In genomic region chr6:1917628-1918371, GRCh38 we compare ENCODE assay signal across 8 cellular contexts.
DNase-seq lines count a peak whose midpoint lies in the region; ATAC-seq and TF ChIP-seq lines count a peak whose summit lies in the region.

No MANE protein-coding gene starts in this region.

- ATAC-seq in SK-N-SH treated with all-trans-retinoic acid at 6 μM for 48 hours (peak; percentile 86), GM21717 (IDR thresholded peaks at IDR 0.05; ENCODE audit: unreplicated experiment) (no peak)

- no peak overlapping the region for H3K4me3 ChIP-seq in epithelial cell of proximal tubule (ENCODE audit: low read depth, low read length)

- DNase-seq in Daoy (ENCODE audit: low read depth), result peak; percentile 98
- DNase-seq in epithelial cell of proximal tubule (ENCODE audit: low read depth), result peak; percentile 87
- peak; percentile 18 to 57 (median 34) for DNase-seq in stimulated activated CD4-positive, alpha-beta T cell treated with anti-CD3 and anti-CD28 coated beads, Interleukin-12 subunit alpha, Interleukin-12 subunit beta, amount 100 ng/mL, for 48 hours (ENCODE audit: low read depth in 2 of 3, low spot score in 1 of 3)
- DNase-seq in NCI-H524 treated with DMSO at 0.1 percent for 48 hours (lab: John Stamatoyannopoulos, UW), result no peak
- no peak for DNase-seq in GM13977 (ENCODE audit: low spot score)
- DNase-seq in NCI-H1105 (lab: John Stamatoyannopoulos, UW), result no peak

- in situ Hi-C loops in GM13977 (cut with MboI; ENCODE audit: low pct_unique_long_range_greater_than_20kb, low sequenced_read_pairs, unreplicated experiment), result no loop called here

- TF ChIP-seq CTCF in epithelial cell of proximal tubule (conservative IDR thresholded peaks at IDR 0.05; ENCODE audit: low read depth, low read length) (no peak), GM13977 (IDR thresholded peaks at IDR 0.05; ENCODE audit: extremely low read depth, insufficient read depth, missing control alignments) (no peak)

TF ChIP-seq in SK-N-SH treated with all-trans-retinoic acid at 6 μM for 48 hours, 23 proteins besides CTCF, POLR2A, EP300 and RAD21:
- TF ChIP-seq ZNF70 (CRISPR knock-in tag; IDR thresholded peaks at IDR 0.05), result no peak
- TF ChIP-seq ESRRG (CRISPR knock-in tag; IDR thresholded peaks at IDR 0.05), result no peak
- TF ChIP-seq CREB5 (CRISPR knock-in tag; IDR thresholded peaks at IDR 0.05; ENCODE audit: low read depth), result no peak
- no peak for TF ChIP-seq ZFP3 (CRISPR knock-in tag; IDR thresholded peaks at IDR 0.05)
- no peak for TF ChIP-seq GLIS3 (CRISPR knock-in tag; IDR thresholded peaks at IDR 0.05)
- TF ChIP-seq PATZ1 (CRISPR knock-in tag; IDR thresholded peaks at IDR 0.05; ENCODE audit: borderline replicate concordance), result no peak
- TF ChIP-seq CSDC2 (CRISPR knock-in tag; IDR thresholded peaks at IDR 0.05), result 0 out of 2 replicates have a peak, but pooled peaks have one; percentile 12
- TF ChIP-seq BACH2 (CRISPR knock-in tag; IDR thresholded peaks at IDR 0.05; ENCODE audit: borderline replicate concordance), result no peak
- TF ChIP-seq CSRNP3 (CRISPR knock-in tag; IDR thresholded peaks at IDR 0.05), result no peak
- peak; percentile 14; the same call in 1 of the 2 replicates for TF ChIP-seq ISL1 (CRISPR knock-in tag; IDR thresholded peaks at IDR 0.05)
- no peak for TF ChIP-seq TSHZ2 (CRISPR knock-in tag; IDR thresholded peaks at IDR 0.05)
- no peak for TF ChIP-seq ZFP30 (CRISPR knock-in tag; IDR thresholded peaks at IDR 0.05)
- TF ChIP-seq ZNF8 (CRISPR knock-in tag; IDR thresholded peaks at IDR 0.05), result no peak
- no peak for TF ChIP-seq OSR1 (CRISPR knock-in tag; IDR thresholded peaks at IDR 0.05)

Comparison
In these comparisons a context has a peak if more than half of its experiments do, and no peak if none do; other contexts are left out.
1. DNase-seq: peak in Daoy (single experiment), epithelial cell of proximal tubule (single experiment) and stimulated activated CD4-positive, alpha-beta T cell treated with anti-CD3 and anti-CD28 coated beads, Interleukin-12 subunit alpha, Interleukin-12 subunit beta, amount 100 ng/mL, for 48 hours (3 of 3); none in NCI-H524 treated with DMSO at 0.1 percent for 48 hours (single experiment), GM13977 (single experiment) and NCI-H1105 (single experiment).